In genomic region chr10:80502621-80503583, GRCh38 we compare ENCODE assay signal across 11 cellular contexts. TPM values are rescaled to one million over a fixed set of nuclear protein-coding genes. Genes with fewer than 3 reads are reported as not detected.
DNase-seq lines count a peak whose midpoint lies in the region; ATAC-seq and TF ChIP-seq lines count a peak whose summit lies in the region.
"Had no signal": no experiment of that assay in that cellular context is flagged by ENCODE, and none has a peak within 500 bp of the region (broad histone marks: within the 10 kb centered on the region; RNA-seq: fewer than 3 reads in every experiment).

No MANE protein-coding gene starts in this region.

- no peaks in the 10 kb centered on the region for H4K20me1 ChIP-seq in mammary epithelial cell (ENCODE audit: insufficient read depth, low read length)

- BruUV-seq in MCF 10A (replicated peaks; lab: Mats Ljungman, UMichigan) (no TSS peak), mammary epithelial cell (replicated peaks; lab: Mats Ljungman, UMichigan) (no TSS peak)

- H3K36me3 ChIP-seq in mammary epithelial cell (ENCODE audit: insufficient read depth, low read length) (no peaks in the 10 kb centered on the region), mesenchymal stem cell (ENCODE audit: control insufficient read depth in 1 of 2, insufficient read depth in 2 of 2, low read depth in 1 of 2, low read length in 2 of 2) (peaks cover 11 to 34% of the 10 kb centered on the region in 2 experiments), urinary bladder (ENCODE audit: insufficient read depth) (no peaks in the 10 kb centered on the region)

- H2AFZ ChIP-seq in mammary epithelial cell (ENCODE audit: low read depth, low read length), result no peak overlapping the region
- no peak overlapping the region for H2AFZ ChIP-seq in mesenchymal stem cell (ENCODE audit: low read depth, low read length)

- no peak overlapping the region for H3K9ac ChIP-seq in mammary epithelial cell (ENCODE audit: insufficient read depth, low read length)
- peak overlapping the region; percentile 32 for H3K9ac ChIP-seq in mesenchymal stem cell (ENCODE audit: low read length)

- peak overlapping the region; percentile 31 to 55 for H2BK12ac ChIP-seq in mesenchymal stem cell (ENCODE audit: low read length in 2 of 2)

- no peaks in the 10 kb centered on the region for H3K27me3 Mint-ChIP-seq in MCF 10A (ENCODE audit: insufficient read depth, unreplicated experiment)
- H3K27me3 Mint-ChIP-seq in brain, result peaks cover 3% of the 10 kb centered on the region

- no peak overlapping the region for H2BK15ac ChIP-seq in mesenchymal stem cell (ENCODE audit: low read depth, poor library complexity, severe bottlenecking)

- peaks cover 40% of the 10 kb centered on the region for H3K36me3 Mint-ChIP-seq in MCF 10A (ENCODE audit: insufficient read depth, unreplicated experiment)
- peaks cover 35% of the 10 kb centered on the region for H3K36me3 Mint-ChIP-seq in brain

- TF ChIP-seq CTCF in MCF 10A (IDR thresholded peaks at IDR 0.05; ENCODE audit: unreplicated experiment) (no peak), mammary epithelial cell (conservative IDR thresholded peaks at IDR 0.05 in 1 of 2, IDR thresholded peaks at IDR 0.05 in 1 of 2; ENCODE audit: extremely low read depth in 1 of 2, insufficient read depth in 1 of 2, low read depth in 1 of 2, low read length in 2 of 2) (no peak), brain (conservative IDR thresholded peaks at IDR 0.05) (no peak)

- H3K79me1 ChIP-seq in mesenchymal stem cell (replicated peaks; ENCODE audit: low read length, poor library complexity, severe bottlenecking), result no peaks in the 10 kb centered on the region

- peak overlapping the region; percentile 33 to 58 for H3K18ac ChIP-seq in mesenchymal stem cell (ENCODE audit: low read depth in 1 of 2, low read length in 2 of 2)

- no peaks in the 10 kb centered on the region for H3K9me3 Mint-ChIP-seq in MCF 10A (ENCODE audit: unreplicated experiment)
- H3K9me3 Mint-ChIP-seq in brain, result peaks cover 0 to 7% (median 0%) of the 10 kb centered on the region in 5 experiments

- no peak for ATAC-seq in GM21723 (IDR thresholded peaks at IDR 0.05; ENCODE audit: unreplicated experiment)

- H3K4me3 Mint-ChIP-seq in MCF 10A (ENCODE audit: unreplicated experiment) (peak overlapping the region; percentile 40), brain (no peak overlapping the region)

- H3K4me2 ChIP-seq in mammary epithelial cell (ENCODE audit: insufficient read depth, low read depth, low read length) (no peak overlapping the region), mesenchymal stem cell (ENCODE audit: low read length, poor library complexity, severe bottlenecking) (no peak overlapping the region)

- POLR2A ChIA-PET in MCF 10A (lab: Yijun Ruan, JAX), result interaction anchor here (0.8 to 11.3 kb wide), 6 partner anchors 9 to 67 kb away, joined by 3 to 225 read pairs (median 3); partner anchors contain the start of gene TSPAN14

- H3K27ac Mint-ChIP-seq in MCF 10A (ENCODE audit: low read depth, unreplicated experiment) (peak overlapping the region; percentile 37), brain (peak overlapping the region; percentile 62 to 85 (median 75))

- WGBS in mammary epithelial cell (ENCODE audit: low coverage, missing lambda C conversion rate), result 93% methylated on average over 12 of the region's 13 CpGs
- 86% methylated on average over 13 of the region's 13 CpGs for WGBS in mesenchymal stem cell
- 83% methylated on average over 13 of the region's 13 CpGs for WGBS in urinary bladder

- H2AK5ac ChIP-seq in mesenchymal stem cell (ENCODE audit: low read length, severe bottlenecking), result peak overlapping the region; percentile 78

- H2BK120ac ChIP-seq in mesenchymal stem cell (ENCODE audit: low read depth, low read length), result peak overlapping the region; percentile 51

- peak overlapping the region; percentile 18 for H4K91ac ChIP-seq in mesenchymal stem cell (ENCODE audit: low read length)

- dilution Hi-C loops in mammary epithelial cell (cut with HindIII; ENCODE audit: low sequenced_read_pairs), result no loop called here

- in situ Hi-C loops in mammary epithelial cell (cut with MboI; ENCODE audit: low sequenced_read_pairs in 2 of 2) (no loop called here), G401 (cut with HindIII; ENCODE audit: low sequenced_read_pairs) (no loop called here)

- H3K4me1 ChIP-seq in mammary epithelial cell (ENCODE audit: insufficient read depth, low read length) (peaks cover 93% of the 10 kb centered on the region), mesenchymal stem cell (ENCODE audit: control insufficient read depth, insufficient read depth, low read depth, low read length) (peaks cover 76% of the 10 kb centered on the region), urinary bladder (ENCODE audit: insufficient read depth) (peaks cover 5% of the 10 kb centered on the region)

- H3K23ac ChIP-seq in mesenchymal stem cell (ENCODE audit: low read length in 2 of 2), result peak overlapping the region in 1 of 2 experiments; percentile 53

- H3K27ac ChIP-seq in mammary epithelial cell (ENCODE audit: insufficient read depth, low read depth, low read length) (no peak overlapping the region), mesenchymal stem cell (ENCODE audit: low read length, poor library complexity, severe bottlenecking) (peak overlapping the region; percentile 99), urinary bladder (ENCODE audit: low read depth) (peak overlapping the region; percentile 19)
- H3K27ac ChIP-seq: WERI-Rb-1 had no signal

- H3K4me3 ChIP-seq in mammary epithelial cell (replicated peaks in 1 of 3; ENCODE audit: insufficient read depth in 1 of 3, low read depth in 2 of 3, low read length in 3 of 3) (no peak overlapping the region), mesenchymal stem cell (ENCODE audit: insufficient read depth in 1 of 2, low read depth in 1 of 2, low read length in 2 of 2) (no peak overlapping the region), urinary bladder (ENCODE audit: low read depth, low read length) (no peak overlapping the region)

- CTCF ChIA-PET in MCF 10A (lab: Yijun Ruan, JAX) (interaction anchor here (0.6 to 21.4 kb wide), 8 partner anchors 11 to 519 kb away, joined by 3 to 923 read pairs (median 4); partner anchors contain the start of gene TSPAN14), mammary epithelial cell (lab: Charles Lee; ENCODE audit: low non-redundant PET) (interaction anchor here (0.8 kb wide), 1 partner anchor 25 kb away, joined by 3 read pairs; no protein-coding TSS in a partner anchor)

- intact Hi-C loops in MCF 10A (cut with micrococcal nuclease), result no loop called here
- intact Hi-C loops in mammary epithelial cell (cut with micrococcal nuclease), result no loop called here

- H4K8ac ChIP-seq in mesenchymal stem cell (ENCODE audit: low read length), result no peak overlapping the region

- DNase-seq in MCF 10A (ENCODE audit: unreplicated experiment), result no peak
- DNase-seq in mammary epithelial cell, result no peak
- DNase-seq in mesenchymal stem cell, result no peak
- DNase-seq in G401 (ENCODE audit: low spot score), result no peak
- DNase-seq in HuH-7.5 (ENCODE audit: low spot score), result no peak
- DNase-seq: WERI-Rb-1 had no signal

- peaks cover 81% of the 10 kb centered on the region for H3K4me1 Mint-ChIP-seq in MCF 10A (ENCODE audit: insufficient read depth, unreplicated experiment)
- H3K4me1 Mint-ChIP-seq in brain, result peaks cover 87% of the 10 kb centered on the region

- H3K27me3 ChIP-seq in mammary epithelial cell (ENCODE audit: insufficient read depth, low read length) (no peaks in the 10 kb centered on the region), mesenchymal stem cell (ENCODE audit: control insufficient read depth in 1 of 2, insufficient read depth in 1 of 2, low read length in 2 of 2) (no peaks in the 10 kb centered on the region)

- H3K9me3 ChIP-seq in mammary epithelial cell (replicated peaks; ENCODE audit: insufficient read depth, low read length), result no peaks in the 10 kb centered on the region
- H3K9me3 ChIP-seq in mesenchymal stem cell (ENCODE audit: control insufficient read depth, low read length), result no peaks in the 10 kb centered on the region

- peak overlapping the region in 1 of 2 experiments; percentile 58 for H3K14ac ChIP-seq in mesenchymal stem cell (ENCODE audit: low read length in 2 of 2)

- peak overlapping the region; percentile 49 for H2BK5ac ChIP-seq in mesenchymal stem cell (ENCODE audit: low read depth, low read length, poor library complexity, severe bottlenecking)

- peaks cover 83% of the 10 kb centered on the region for H3K79me2 ChIP-seq in mammary epithelial cell (ENCODE audit: insufficient read depth, low read length)

- peak overlapping the region in 1 of 2 experiments; percentile 56 for H3K4ac ChIP-seq in mesenchymal stem cell (ENCODE audit: low read depth in 1 of 2, low read length in 2 of 2)

RNA-seq across cellular contexts. Expression of gene SH2D4B, which starts 34.8 kb away (rescaled TPM):
- not detected in 2 replicates for total RNA-seq in MCF 10A (2022)
- under 1 TPM in 1 of 2 donors, not detected in 1; under 0.01 TPM for total RNA-seq in mammary epithelial cell
- polyA plus RNA-seq in mammary epithelial cell, result 0.02 TPM
- polyA minus RNA-seq in mammary epithelial cell, result not detected
- not detected for polyA plus RNA-seq in brain (ENCODE audit: insufficient read depth, low read depth, low replicate concordance)
- polyA plus RNA-seq in mesenchymal stem cell (2013, experiment 1 of 2), result not detected
- polyA plus RNA-seq in mesenchymal stem cell (2013, experiment 2 of 2), result 0.01 TPM
- total RNA-seq in urinary bladder, result 0.16 TPM
- not detected for polyA plus RNA-seq in urinary bladder
- total RNA-seq in G401 (2014; rRNA removed; shearing (Covaris generic)), result not detected in 2 replicates
- total RNA-seq: ureter had no signal
- polyA plus RNA-seq: BJ had no signal

RNA-seq across cellular contexts. Expression of gene TSPAN14, which starts 48.8 kb away (rescaled TPM):
- total RNA-seq in MCF 10A (2022), result 46.9 and 53.7 TPM in 2 replicates
- 100 to 1,000 TPM in 1 of 2 donors, 10 to 100 TPM in 1; 47.8 to 102 TPM for total RNA-seq in mammary epithelial cell
- polyA plus RNA-seq in mammary epithelial cell, result 97.2 TPM
- polyA minus RNA-seq in mammary epithelial cell, result 85.5 TPM
- 70.4 TPM for polyA plus RNA-seq in brain (ENCODE audit: insufficient read depth, low read depth, low replicate concordance)
- 42.9 TPM for polyA plus RNA-seq in mesenchymal stem cell (2013, experiment 1 of 2)
- polyA plus RNA-seq in mesenchymal stem cell (2013, experiment 2 of 2), result 44.5 TPM
- 26.4 TPM for total RNA-seq in urinary bladder
- polyA plus RNA-seq in urinary bladder, result 65.1 TPM
- 8.5 and 24.5 TPM in 2 replicates for total RNA-seq in G401 (2014; rRNA removed; shearing (Covaris generic))
